In the genomic region with DNA sequence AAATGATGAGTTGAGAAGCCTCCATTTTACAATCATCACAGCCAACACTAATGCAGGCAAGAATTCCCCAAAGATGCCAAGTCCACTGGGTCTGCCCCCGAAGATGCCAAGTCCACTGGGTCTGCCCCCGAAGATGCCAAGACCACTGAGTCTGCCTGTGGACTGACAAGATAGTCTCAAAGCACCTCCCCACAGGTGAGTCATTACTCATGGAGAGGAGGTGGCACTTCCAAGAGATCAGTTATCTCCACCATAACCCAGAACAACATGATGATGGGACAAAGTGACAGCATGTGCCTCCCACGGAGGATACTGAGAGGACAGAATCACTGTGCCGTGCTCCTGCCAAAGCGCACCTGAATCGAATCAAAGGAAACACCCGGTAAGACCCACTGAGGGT, we compare ENCODE assay signal across 9 cellular contexts. TPM values are rescaled to one million over a fixed set of nuclear protein-coding genes. Genes with fewer than 3 reads are reported as not detected.
A peak's percentile ranks its signal among the peaks of the same experiment; 100 is the strongest.
DNase-seq lines count a peak whose midpoint lies in the region; TF ChIP-seq lines count a peak whose summit lies in the region.
"Had no signal": no experiment of that assay in that cellular context is flagged by ENCODE, and none has a peak within 500 bp of the region (broad histone marks: within the 10 kb centered on the region; RNA-seq: fewer than 3 reads in every experiment).

No MANE protein-coding gene starts in this region.

- H3K27ac Mint-ChIP-seq in CD4-positive, alpha-beta memory T cell, result peak overlapping the region; percentile 85 to 98 (median 96)

- 86 to 90% methylated on average over 6 to 7 of the region's 7 CpGs for WGBS in esophagus squamous epithelium, 2 donors
- 90% methylated on average over 7 of the region's 7 CpGs for WGBS in prostate gland

- CTCF ChIA-PET in CD4-positive, alpha-beta memory T cell (lab: Charles Lee; ENCODE audit: partially characterized antibody), result no interaction called here

- H3K9me3 Mint-ChIP-seq in CD4-positive, alpha-beta memory T cell, result no peaks in the 10 kb centered on the region

- peaks cover 14% of the 10 kb centered on the region for H3K36me3 ChIP-seq in CD4-positive, alpha-beta memory T cell (ENCODE audit: insufficient read depth, low read length)
- H3K36me3 ChIP-seq in esophagus squamous epithelium (peaks cover 13 to 26% (median 13%) of the 10 kb centered on the region in 3 donors), prostate gland (peaks cover 0 to 3% of the 10 kb centered on the region in 2 donors), BE2C (peaks cover 22% of the 10 kb centered on the region)

- TF ChIP-seq CTCF in VCaP (conservative IDR thresholded peaks at IDR 0.05) (no peak), esophagus squamous epithelium (IDR thresholded peaks at IDR 0.05) (no peak), prostate gland (IDR thresholded peaks at IDR 0.05) (no peak), BE2C (IDR thresholded peaks at IDR 0.05; ENCODE audit: low read depth, low read length) (no peak)

- no peaks in the 10 kb centered on the region for H3K9me3 ChIP-seq in CD4-positive, alpha-beta memory T cell (ENCODE audit: control insufficient read depth in 1 of 2, low read length in 2 of 2)
- H3K9me3 ChIP-seq in esophagus squamous epithelium (no peaks in the 10 kb centered on the region), prostate gland (no peaks in the 10 kb centered on the region), BE2C (no peaks in the 10 kb centered on the region)

- intact Hi-C loops in CD4-positive, alpha-beta memory T cell (cut with micrococcal nuclease), result no loop called here
- intact Hi-C loops in esophagus squamous epithelium (cut with DNase I) (no loop called here), prostate gland (cut with DNase I) (no loop called here)

- H3K27ac ChIP-seq in CD4-positive, alpha-beta memory T cell (ENCODE audit: low read depth, low read length), result peak overlapping the region; percentile 50
- H3K27ac ChIP-seq in VCaP (peak overlapping the region; percentile 91), esophagus squamous epithelium (peak overlapping the region in 3 of 4 donors; percentile 84 to 97 (median 95)), prostate gland (peak overlapping the region; percentile 10 to 86)

- H3K27me3 Mint-ChIP-seq in CD4-positive, alpha-beta memory T cell, result no peaks in the 10 kb centered on the region

- peaks cover 10 to 35% of the 10 kb centered on the region in 2 donors for H3K36me3 Mint-ChIP-seq in CD4-positive, alpha-beta memory T cell

- H3K4me1 ChIP-seq in CD4-positive, alpha-beta memory T cell (ENCODE audit: insufficient read depth, low read length), result peaks cover 84% of the 10 kb centered on the region
- H3K4me1 ChIP-seq in esophagus squamous epithelium (peaks cover 25 to 78% (median 48%) of the 10 kb centered on the region in 3 donors), prostate gland (replicated peaks) (peaks cover 27% of the 10 kb centered on the region), BE2C (peaks cover 7% of the 10 kb centered on the region)

- H3K27me3 ChIP-seq in CD4-positive, alpha-beta memory T cell (ENCODE audit: insufficient read depth, low read length), result no peaks in the 10 kb centered on the region
- H3K27me3 ChIP-seq in esophagus squamous epithelium, result no peaks in the 10 kb centered on the region
- no peaks in the 10 kb centered on the region for H3K27me3 ChIP-seq in prostate gland (replicated peaks; ENCODE audit: insufficient read depth)
- no peaks in the 10 kb centered on the region for H3K27me3 ChIP-seq in BE2C

- POLR2A ChIA-PET in CD4-positive, alpha-beta memory T cell (lab: Charles Lee; ENCODE audit: partially characterized antibody), result interaction anchor here (1.0 to 1.8 kb wide), 3 partner anchors 10 to 67 kb away, joined by 5 to 6 read pairs (median 6); partner anchors contain the start of gene UBE2G2

- no peak for TF ChIP-seq POLR2A in esophagus squamous epithelium (IDR thresholded peaks at IDR 0.05)
- no peak for TF ChIP-seq POLR2A in prostate gland (IDR thresholded peaks at IDR 0.05)

- H3K4me3 Mint-ChIP-seq in CD4-positive, alpha-beta memory T cell, result peak overlapping the region; percentile 71 to 88 (median 81)

- DNase-seq in CD4-positive, alpha-beta memory T cell, result no peak
- DNase-seq in esophagus squamous epithelium (lab: John Stamatoyannopoulos, UW) (no peak), prostate gland (ENCODE audit: low spot score) (no peak), SKM-1 treated with dmso at 0.1 percent for 144 hours (lab: John Stamatoyannopoulos, UW; ENCODE audit: unreplicated experiment) (no peak), DMS114 treated with DMSO at 0.1 percent for 48 hours (lab: John Stamatoyannopoulos, UW; ENCODE audit: unreplicated experiment) (no peak), BE2C (no peak), NCI-H1105 (lab: John Stamatoyannopoulos, UW) (no peak)
- DNase-seq: NCI-H446 had no signal

- H3K4me1 Mint-ChIP-seq in CD4-positive, alpha-beta memory T cell, result peaks cover 68 to 86% (median 77%) of the 10 kb centered on the region in 4 donors

- H3K4me3 ChIP-seq in CD4-positive, alpha-beta memory T cell (ENCODE audit: low read length in 2 of 2), result peak overlapping the region in 1 of 2 donors; percentile 6
- H3K4me3 ChIP-seq in esophagus squamous epithelium (no peak overlapping the region), prostate gland (no peak overlapping the region), BE2C (ENCODE audit: low read depth, low read length) (no peak overlapping the region)

RNA-seq across cellular contexts. Expression of gene PTTG1IP, which starts 4.8 kb away (rescaled TPM):
- total RNA-seq in CD4-positive, alpha-beta memory T cell, result 100 to 1,000 TPM in 1 of 2 experiments, 10 to 100 TPM in 1; 98.7 to 110 TPM
- 10 to 100 TPM; 84.8 to 92.4 TPM for polyA plus RNA-seq in CD4-positive, alpha-beta memory T cell
- total RNA-seq in esophagus squamous epithelium (100 to 1,000 TPM in 3 of 4 donors, 10 to 100 TPM in 1; 83.1 to 132 (median 114) TPM), prostate gland (100 to 1,000 TPM; 216 to 244 TPM)
- polyA plus RNA-seq in BE2C (2012; ENCODE audit: insufficient read depth, insufficient read length, low read depth), result 217 TPM

RNA-seq across cellular contexts. Expression of gene SUMO3, which starts 50.8 kb away (rescaled TPM):
- 10 to 100 TPM; 36.3 to 37.3 TPM for total RNA-seq in CD4-positive, alpha-beta memory T cell
- 10 to 100 TPM; 74.9 to 99.7 TPM for polyA plus RNA-seq in CD4-positive, alpha-beta memory T cell
- 10 to 100 TPM; 22.9 to 55.0 (median 46.5) TPM for total RNA-seq in esophagus squamous epithelium
- total RNA-seq in prostate gland, result 10 to 100 TPM; 78.3 to 92.2 TPM
- 93.0 TPM for polyA plus RNA-seq in BE2C (2012; ENCODE audit: insufficient read depth, insufficient read length, low read depth)

RNA-seq across cellular contexts. Expression of gene ITGB2, which starts 52.0 kb away (rescaled TPM):
- 100 to 1,000 TPM; 278 to 291 TPM for total RNA-seq in CD4-positive, alpha-beta memory T cell
- polyA plus RNA-seq in CD4-positive, alpha-beta memory T cell, result 100 to 1,000 TPM; 538 to 575 TPM
- 10 to 100 TPM in 2 of 4 donors, 1 to 10 TPM in 2; 6.6 to 47.1 (median 18.5) TPM for total RNA-seq in esophagus squamous epithelium
- total RNA-seq in prostate gland, result 10 to 100 TPM; 23.1 to 56.1 TPM
- polyA plus RNA-seq in BE2C (2012; ENCODE audit: insufficient read depth, insufficient read length, low read depth), result not detected

Comparison
In these comparisons a context has a peak if more than half of its experiments do, and no peak if none do; other contexts are left out.
1. RNA of gene ITGB2, which starts 52.0 kb away (total RNA-seq): 278 to 291 TPM in CD4-positive, alpha-beta memory T cell; 23.1 to 56.1 TPM in prostate gland and 6.6 to 47.1 TPM in esophagus squamous epithelium; every median in the first group is over 4 times any median in the second.
2. Peak in every context shown above with its lines, with median percentiles within 50 percentile points of each other: H3K27ac ChIP-seq.